ENCODE assay signal across 1 cellular context in genomic region chr13:23753523-23753922, GRCh38.
TF ChIP-seq lines count a peak whose summit lies in the region.

No MANE protein-coding gene starts in this region.

TF ChIP-seq in GM23338, 12 proteins besides CTCF, POLR2A, EP300 and RAD21 (continued from another document):
- TF ChIP-seq, protein P1, sequence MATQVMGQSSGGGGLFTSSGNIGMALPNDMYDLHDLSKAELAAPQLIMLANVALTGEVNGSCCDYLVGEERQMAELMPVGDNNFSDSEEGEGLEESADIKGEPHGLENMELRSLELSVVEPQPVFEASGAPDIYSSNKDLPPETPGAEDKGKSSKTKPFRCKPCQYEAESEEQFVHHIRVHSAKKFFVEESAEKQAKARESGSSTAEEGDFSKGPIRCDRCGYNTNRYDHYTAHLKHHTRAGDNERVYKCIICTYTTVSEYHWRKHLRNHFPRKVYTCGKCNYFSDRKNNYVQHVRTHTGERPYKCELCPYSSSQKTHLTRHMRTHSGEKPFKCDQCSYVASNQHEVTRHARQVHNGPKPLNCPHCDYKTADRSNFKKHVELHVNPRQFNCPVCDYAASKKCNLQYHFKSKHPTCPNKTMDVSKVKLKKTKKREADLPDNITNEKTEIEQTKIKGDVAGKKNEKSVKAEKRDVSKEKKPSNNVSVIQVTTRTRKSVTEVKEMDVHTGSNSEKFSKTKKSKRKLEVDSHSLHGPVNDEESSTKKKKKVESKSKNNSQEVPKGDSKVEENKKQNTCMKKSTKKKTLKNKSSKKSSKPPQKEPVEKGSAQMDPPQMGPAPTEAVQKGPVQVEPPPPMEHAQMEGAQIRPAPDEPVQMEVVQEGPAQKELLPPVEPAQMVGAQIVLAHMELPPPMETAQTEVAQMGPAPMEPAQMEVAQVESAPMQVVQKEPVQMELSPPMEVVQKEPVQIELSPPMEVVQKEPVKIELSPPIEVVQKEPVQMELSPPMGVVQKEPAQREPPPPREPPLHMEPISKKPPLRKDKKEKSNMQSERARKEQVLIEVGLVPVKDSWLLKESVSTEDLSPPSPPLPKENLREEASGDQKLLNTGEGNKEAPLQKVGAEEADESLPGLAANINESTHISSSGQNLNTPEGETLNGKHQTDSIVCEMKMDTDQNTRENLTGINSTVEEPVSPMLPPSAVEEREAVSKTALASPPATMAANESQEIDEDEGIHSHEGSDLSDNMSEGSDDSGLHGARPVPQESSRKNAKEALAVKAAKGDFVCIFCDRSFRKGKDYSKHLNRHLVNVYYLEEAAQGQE (IDR thresholded peaks at IDR 0.05; ENCODE audit: unreplicated experiment): no peak
- no peak for TF ChIP-seq JUNB (IDR thresholded peaks at IDR 0.05; ENCODE audit: unreplicated experiment)
- TF ChIP-seq ZNF331 (CRISPR knock-in tag; IDR thresholded peaks at IDR 0.05; ENCODE audit: low read depth): no peak
- TF ChIP-seq ZNF462 (CRISPR knock-in tag; IDR thresholded peaks at IDR 0.05): no peak
